ENCODE assay signal across 18 cellular contexts in genomic region chr16:49482690-49483089, GRCh38.
DNase-seq lines count a peak whose midpoint lies in the region; ATAC-seq and TF ChIP-seq lines count a peak whose summit lies in the region.
"Had no signal": no experiment of that assay in that cellular context is flagged by ENCODE, and none has a peak within 500 bp of the region (broad histone marks: within the 10 kb centered on the region; RNA-seq: fewer than 3 reads in every experiment).

No MANE protein-coding gene starts in this region.

- 64 to 73% methylated on average over 3 to 8 of the region's 8 CpGs for WGBS in transverse colon (ENCODE audit: low coverage in 1 of 2), 2 donors

- no peak for ATAC-seq in foreskin keratinocyte
- ATAC-seq: GM12878, HCT116, PC-3 had no signal

- TF ChIP-seq POLR2A in transverse colon (IDR thresholded peaks at IDR 0.05) = no peak

- H3K27ac ChIP-seq in transverse colon (no peak overlapping the region), foreskin keratinocyte (no peak overlapping the region)
- H3K27ac ChIP-seq: GM23248, RWPE1 had no signal

- H3K9me3 ChIP-seq in transverse colon = no peaks in the 10 kb centered on the region

- in situ Hi-C loops in transverse colon (cut with MboI; ENCODE audit: low pct_ligation_motif_present in 1 of 4, low pct_unique_long_range_greater_than_20kb in 1 of 4, low sequenced_read_pairs in 3 of 4) = no loop called here

- no peak overlapping the region for H3K4me3 ChIP-seq in transverse colon
- H3K4me3 ChIP-seq: GM12878, GM23248 had no signal

- H3K36me3 ChIP-seq in transverse colon = no peaks in the 10 kb centered on the region

- no peak for TF ChIP-seq EP300 in transverse colon (IDR thresholded peaks at IDR 0.05; ENCODE audit: low read depth)

- peaks cover 5 to 10% (median 8%) of the 10 kb centered on the region in 4 donors for H3K4me1 ChIP-seq in transverse colon
- H3K4me1 ChIP-seq in foreskin keratinocyte = no peaks in the 10 kb centered on the region

- TF ChIP-seq CTCF in transverse colon (IDR thresholded peaks at IDR 0.05) = no peak
- TF ChIP-seq CTCF in foreskin keratinocyte (conservative IDR thresholded peaks at IDR 0.05) = no peak

- DNase-seq in activated T-cell treated with anti-CD3 and anti-CD28 coated beads, Interleukin-2, amount 50 U/mL, for 1 hour = peak; percentile 3
- DNase-seq in activated T-cell treated with anti-CD3 and anti-CD28 coated beads for 4 hours (no peak), NCI-H69 (lab: John Stamatoyannopoulos, UW) (peak; percentile 9), mesenteric fat pad (ENCODE audit: low spot score) (peak; percentile 53), transverse colon (peak; percentile 1), nucleus accumbens (lab: John Stamatoyannopoulos, UW) (no peak), foreskin keratinocyte (no peak), NCI-H345 treated with DMSO at 0.1 percent for 48 hours (lab: John Stamatoyannopoulos, UW; ENCODE audit: unreplicated experiment) (no peak)
- DNase-seq: EL, GM23248, NCI-H1105, NCI-H2081, NCI-H510A, NCI-H774, PC-3 had no signal

- intact Hi-C loops in transverse colon (cut with DNase I; ENCODE audit: low total_unique reads) = no loop called here

- H3K27me3 ChIP-seq in transverse colon = peaks cover 8% of the 10 kb centered on the region
- no peaks in the 10 kb centered on the region for H3K27me3 ChIP-seq in foreskin keratinocyte

Comparison
In these comparisons a context has a peak if more than half of its experiments do, and no peak if none do; other contexts are left out.
1. DNase-seq: peak in activated T-cell treated with anti-CD3 and anti-CD28 coated beads, Interleukin-2, amount 50 U/mL, for 1 hour (single experiment), NCI-H69 (single experiment), mesenteric fat pad (single experiment) and transverse colon (single experiment); none in activated T-cell treated with anti-CD3 and anti-CD28 coated beads for 4 hours (single experiment), nucleus accumbens (0 of 56), foreskin keratinocyte (0 of 2) and NCI-H345 treated with DMSO at 0.1 percent for 48 hours (single experiment).